ENCODE assay signal across 15 cellular contexts in genomic region chr12:52896190-52897100, GRCh38. TPM values are rescaled to one million over a fixed set of nuclear protein-coding genes. Genes with fewer than 3 reads are reported as not detected.
A peak's percentile ranks its signal among the peaks of the same experiment; 100 is the strongest.
DNase-seq lines count a peak whose midpoint lies in the region; ATAC-seq and TF ChIP-seq lines count a peak whose summit lies in the region.
"Had no signal": no experiment of that assay in that cellular context is flagged by ENCODE, and none has a peak within 500 bp of the region (broad histone marks: within the 10 kb centered on the region; RNA-seq: fewer than 3 reads in every experiment).

No MANE protein-coding gene starts in this region.

- H4K20me1 ChIP-seq in GM23248 (ENCODE audit: insufficient read depth), result no peaks in the 10 kb centered on the region

- TF ChIP-seq POLR2A in Peyer's patch (IDR thresholded peaks at IDR 0.05), result no peak
- no peak for TF ChIP-seq POLR2A in GM18505 (IDR thresholded peaks at IDR 0.05; ENCODE audit: borderline replicate concordance, extremely low read depth, insufficient read depth, insufficient read length)

- H3K4me3 ChIP-seq in GM23248 (no peak overlapping the region), Peyer's patch (no peak overlapping the region), parathyroid adenoma (ENCODE audit: low read depth, low read length) (no peak overlapping the region)

- in situ Hi-C loops in GM23248 (cut with MboI), result no loop called here

- H2AFZ ChIP-seq in GM23248 (no peak overlapping the region), parathyroid adenoma (no peak overlapping the region)

- no peaks in the 10 kb centered on the region for H3K36me3 ChIP-seq in GM23248 (ENCODE audit: low read depth)
- H3K36me3 ChIP-seq in Peyer's patch, result peaks cover 0 to 37% (median 0%) of the 10 kb centered on the region in 3 donors
- no peaks in the 10 kb centered on the region for H3K36me3 ChIP-seq in parathyroid adenoma (ENCODE audit: control insufficient read depth, insufficient read depth, low read length)

- H3K9ac ChIP-seq in GM23248 (no peak overlapping the region), parathyroid adenoma (no peak overlapping the region)

- H3K4me1 ChIP-seq in GM23248 (ENCODE audit: insufficient read depth) (no peaks in the 10 kb centered on the region), Peyer's patch (peaks cover 0 to 41% (median 3%) of the 10 kb centered on the region in 4 donors), parathyroid adenoma (no peaks in the 10 kb centered on the region)

- no peak for ATAC-seq in GM18505 (IDR thresholded peaks at IDR 0.05; ENCODE audit: unreplicated experiment)

- no peaks in the 10 kb centered on the region for H3K9me2 ChIP-seq in GM23248 (ENCODE audit: insufficient read depth)

- 35 to 39% methylated on average over 3 of the region's 3 CpGs for WGBS in GM23248 (ENCODE audit: low coverage in 1 of 2, low lambda C conversion rate in 2 of 2, missing lambda C conversion rate in 2 of 2), 2 experiments

- H3K79me2 ChIP-seq in GM23248 (ENCODE audit: insufficient read depth) (no peaks in the 10 kb centered on the region), parathyroid adenoma (no peaks in the 10 kb centered on the region)

- H3K9me3 ChIP-seq in GM23248 (ENCODE audit: low read depth), result no peaks in the 10 kb centered on the region
- H3K9me3 ChIP-seq in Peyer's patch, result no peaks in the 10 kb centered on the region
- H3K9me3 ChIP-seq in parathyroid adenoma (ENCODE audit: control insufficient read depth, low read length), result no peaks in the 10 kb centered on the region

- H3K27me3 ChIP-seq in GM23248 (replicated peaks; ENCODE audit: insufficient read depth), result no peaks in the 10 kb centered on the region
- no peaks in the 10 kb centered on the region for H3K27me3 ChIP-seq in Peyer's patch
- no peaks in the 10 kb centered on the region for H3K27me3 ChIP-seq in parathyroid adenoma (ENCODE audit: control insufficient read depth, insufficient read depth, low read length)

- TF ChIP-seq CTCF in Peyer's patch (IDR thresholded peaks at IDR 0.05) (no peak), parathyroid adenoma (IDR thresholded peaks at IDR 0.05) (no peak)

- no peaks in the 10 kb centered on the region for H3F3A ChIP-seq in GM23248 (ENCODE audit: insufficient read depth)

- H3K4me2 ChIP-seq in GM23248 (ENCODE audit: unreplicated experiment) (no peak overlapping the region), parathyroid adenoma (ENCODE audit: low read length) (no peak overlapping the region)

- H3K27ac ChIP-seq in GM23248, result no peak overlapping the region
- peak overlapping the region in 3 of 4 donors; percentile 64 to 97 (median 93) for H3K27ac ChIP-seq in Peyer's patch
- peak overlapping the region; percentile 24 for H3K27ac ChIP-seq in parathyroid adenoma

- peak; percentile 17 for DNase-seq in GM23248
- peak in 2 of 3 donors; percentile 63 to 74 for DNase-seq in Peyer's patch
- DNase-seq in kidney tubule cell (ENCODE audit: low spot score), result peak; percentile 23
- no peak for DNase-seq in NCI-H526 treated with DMSO at 0.1 percent for 48 hours (lab: John Stamatoyannopoulos, UW)
- no peak for DNase-seq in SHP77 (lab: John Stamatoyannopoulos, UW)
- no peak for DNase-seq in HK-2 (ENCODE audit: unreplicated experiment)
- DNase-seq: activated CD4-positive, alpha-beta T cell treated with anti-CD3 and anti-CD28 coated beads for 4 hours; GDM1; glutamatergic neuron had no signal

RNA-seq across cellular contexts. Expression of gene KRT8, which starts 8.4 kb away (rescaled TPM):
- total RNA-seq in GM23248 (2014; rRNA removed; shearing (Covaris generic)), result 5.5 and 12.9 TPM in 2 replicates
- 17.5 and 19.8 TPM in 2 replicates for polyA plus RNA-seq in GM23248 (2016; fragmentation: Nextera tagmentation; extraction: Ambion mirVana)
- total RNA-seq in Peyer's patch, result 1,000 to 10,000 TPM; 1,046 to 2,452 (median 2,098) TPM
- total RNA-seq: T-helper 1 cell treated with Interleukin-12 subunit alpha and Interleukin-12 subunit beta and Interleukin-4 antibody, amounts not matched to agents 30 ng/mL and 1 ng/mL, for 36 hours had no signal
- polyA plus RNA-seq: IgD-negative memory B cell had no signal

RNA-seq across cellular contexts. Expression of gene KRT78, which starts 47.7 kb away (rescaled TPM):
- not detected in 2 replicates for total RNA-seq in GM23248 (2014; rRNA removed; shearing (Covaris generic))
- not detected in 2 replicates for polyA plus RNA-seq in GM23248 (2016; fragmentation: Nextera tagmentation; extraction: Ambion mirVana)
- not detected for total RNA-seq in Peyer's patch
- total RNA-seq: subcutaneous adipose tissue; T-helper 1 cell treated with Interleukin-12 subunit alpha and Interleukin-12 subunit beta and Interleukin-4 antibody, amounts not matched to agents 30 ng/mL and 1 ng/mL, for 36 hours had no signal
- polyA plus RNA-seq: CD14-positive monocyte, IgD-negative memory B cell had no signal

RNA-seq across cellular contexts. Expression of gene KRT18, which starts 52.5 kb away (rescaled TPM):
- total RNA-seq in GM23248 (2014; rRNA removed; shearing (Covaris generic)), result 69.9 and 83.8 TPM in 2 replicates
- 141 TPM in 2 replicates for polyA plus RNA-seq in GM23248 (2016; fragmentation: Nextera tagmentation; extraction: Ambion mirVana)
- total RNA-seq in Peyer's patch, result 100 to 1,000 TPM; 320 to 614 (median 477) TPM

Comparison
In these comparisons a context has a peak if more than half of its experiments do, and no peak if none do; other contexts are left out.
1. DNase-seq: peak in GM23248 (single experiment), Peyer's patch (2 of 3) and kidney tubule cell (single experiment); none in NCI-H526 treated with DMSO at 0.1 percent for 48 hours (single experiment), SHP77 (0 of 2) and HK-2 (single experiment).
2. RNA of gene KRT8, which starts 8.4 kb away (total RNA-seq): 1,046 to 2,452 TPM in Peyer's patch; 5.5 to 12.9 TPM in GM23248; every median in the first group is over 10 times any median in the second.